ENCODE assay signal across 1 cellular context in genomic region chr6:34062815-34063214, GRCh38.
TF ChIP-seq lines count a peak whose summit lies in the region.

No MANE protein-coding gene starts in this region.

TF ChIP-seq in H1, 55 proteins besides CTCF, POLR2A, EP300 and RAD21 (continued from another document):
- TF ChIP-seq BCL11A (IDR thresholded peaks at IDR 0.05; ENCODE audit: low read depth in 2 of 2, low read length in 2 of 2) (no peak), TCF12 (IDR thresholded peaks at IDR 0.05; ENCODE audit: low read depth, low read length) (no peak), PHF8 (conservative IDR thresholded peaks at IDR 0.05; ENCODE audit: low read depth, low read length) (no peak), MAFK (IDR thresholded peaks at IDR 0.05; ENCODE audit: low read depth, low read length) (no peak), SUZ12 (IDR thresholded peaks at IDR 0.05; ENCODE audit: low read length) (no peak), BRCA1 (IDR thresholded peaks at IDR 0.05; ENCODE audit: low read depth, low read length) (no peak), EGR1 (IDR thresholded peaks at IDR 0.05; ENCODE audit: borderline replicate concordance, low read depth, low read length) (no peak)
TF ChIP-seq in H1: peak in this region for 0.
